9 cellular contexts compared by ENCODE assay signal in the genomic region with DNA sequence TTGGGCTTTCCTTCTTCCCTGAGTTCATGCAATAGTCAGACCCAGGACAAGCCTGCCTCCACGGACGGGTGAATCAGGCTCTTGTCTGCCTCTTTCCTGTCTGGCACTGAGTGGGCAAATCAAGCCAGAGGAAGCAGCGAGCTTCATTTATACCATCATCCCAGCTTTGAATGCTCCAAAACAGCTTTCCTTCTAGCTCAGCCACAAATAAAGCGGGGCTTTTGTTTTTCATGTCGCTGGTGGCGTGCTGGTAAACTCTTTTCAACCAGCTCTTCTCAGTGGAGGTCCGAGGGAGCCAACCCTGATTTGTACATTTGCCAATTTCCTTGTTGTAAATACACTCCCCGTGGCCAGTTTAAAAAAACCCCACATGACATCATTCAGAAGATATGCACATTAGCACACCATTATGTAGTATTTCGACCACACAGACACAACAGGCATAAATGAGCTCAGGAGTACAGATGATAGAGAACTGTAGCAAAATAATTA. TPM values are rescaled to one million over a fixed set of nuclear protein-coding genes. Genes with fewer than 3 reads are reported as not detected.
DNase-seq lines count a peak whose midpoint lies in the region; ATAC-seq and TF ChIP-seq lines count a peak whose summit lies in the region.
"Had no signal": no experiment of that assay in that cellular context is flagged by ENCODE, and none has a peak within 500 bp of the region (broad histone marks: within the 10 kb centered on the region; RNA-seq: fewer than 3 reads in every experiment).

No MANE protein-coding gene starts in this region.

- H3K4me3 ChIP-seq in epithelial cell of esophagus (ENCODE audit: low read length) (no peak overlapping the region), mucosa of stomach (ENCODE audit: low read length) (no peak overlapping the region)
- H3K4me3 ChIP-seq in CD4-positive, alpha-beta memory T cell (ENCODE audit: low read length in 2 of 2): no peak overlapping the region

- peaks cover 6% of the 10 kb centered on the region for H3K4me1 Mint-ChIP-seq in activated naive CD8-positive, alpha-beta T cell treated with anti-CD3 and anti-CD28 coated beads, Interleukin-2, amount 50 U/mL, for 24 hours
- peaks cover 0 to 7% (median 3%) of the 10 kb centered on the region in 4 donors for H3K4me1 Mint-ChIP-seq in CD4-positive, alpha-beta memory T cell
- H3K4me1 Mint-ChIP-seq: central memory CD8-positive, alpha-beta T cell had no signal

- no peaks in the 10 kb centered on the region for H3K9me3 ChIP-seq in mucosa of stomach (ENCODE audit: control insufficient read depth, low read length)
- H3K9me3 ChIP-seq in CD4-positive, alpha-beta memory T cell (ENCODE audit: control insufficient read depth in 1 of 2, low read length in 2 of 2): no peaks in the 10 kb centered on the region

- H3K4me3 Mint-ChIP-seq in activated naive CD8-positive, alpha-beta T cell treated with anti-CD3 and anti-CD28 coated beads, Interleukin-2, amount 50 U/mL, for 24 hours: no peak overlapping the region
- no peak overlapping the region for H3K4me3 Mint-ChIP-seq in CD4-positive, alpha-beta memory T cell
- H3K4me3 Mint-ChIP-seq: central memory CD8-positive, alpha-beta T cell had no signal

- H3K27ac Mint-ChIP-seq in activated naive CD8-positive, alpha-beta T cell treated with anti-CD3 and anti-CD28 coated beads, Interleukin-2, amount 50 U/mL, for 24 hours: no peak overlapping the region
- no peak overlapping the region for H3K27ac Mint-ChIP-seq in CD4-positive, alpha-beta memory T cell

- ATAC-seq in activated naive CD8-positive, alpha-beta T cell treated with anti-CD3 and anti-CD28 coated beads, Interleukin-2, amount 50 U/mL, for 24 hours: no peak
- ATAC-seq in GM21390 (IDR thresholded peaks at IDR 0.05; ENCODE audit: unreplicated experiment) (no peak), GM18511 (IDR thresholded peaks at IDR 0.05; ENCODE audit: unreplicated experiment) (no peak)

- H3K27ac ChIP-seq in CD4-positive, alpha-beta memory T cell (ENCODE audit: low read depth, low read length): no peak overlapping the region

- POLR2A ChIA-PET in CD4-positive, alpha-beta memory T cell (lab: Charles Lee; ENCODE audit: partially characterized antibody): no interaction called here

- intact Hi-C loops in CD4-positive, alpha-beta memory T cell (cut with micrococcal nuclease): no loop called here

- no peaks in the 10 kb centered on the region for H3K36me3 ChIP-seq in mucosa of stomach (ENCODE audit: control insufficient read depth, insufficient read depth, low read length)
- H3K36me3 ChIP-seq in CD4-positive, alpha-beta memory T cell (ENCODE audit: insufficient read depth, low read length): no peaks in the 10 kb centered on the region

- H3K36me3 Mint-ChIP-seq in activated naive CD8-positive, alpha-beta T cell treated with anti-CD3 and anti-CD28 coated beads, Interleukin-2, amount 50 U/mL, for 24 hours (ENCODE audit: low read depth): no peaks in the 10 kb centered on the region
- no peaks in the 10 kb centered on the region for H3K36me3 Mint-ChIP-seq in CD4-positive, alpha-beta memory T cell

- TF ChIP-seq CTCF in epithelial cell of esophagus (IDR thresholded peaks at IDR 0.05; ENCODE audit: insufficient read depth, low read depth, low read length, missing control alignments): peak; percentile 9

- CTCF ChIA-PET in CD4-positive, alpha-beta memory T cell (lab: Charles Lee; ENCODE audit: partially characterized antibody): interaction anchor here (1.5 kb wide), 1 partner anchor 9 kb away, joined by 3 read pairs; no protein-coding TSS in a partner anchor

- DNase-seq in DMS153 (lab: John Stamatoyannopoulos, UW) (peak; percentile 95), NCI-H748 treated with DMSO at 0.1 percent for 48 hours (lab: John Stamatoyannopoulos, UW) (peak; percentile 26), epithelial cell of esophagus (ENCODE audit: low read depth) (peak; percentile 95)
- no peak for DNase-seq in activated naive CD8-positive, alpha-beta T cell treated with anti-CD3 and anti-CD28 coated beads, Interleukin-2, amount 50 U/mL, for 24 hours
- DNase-seq in CD4-positive, alpha-beta memory T cell: no peak

- peaks cover 14% of the 10 kb centered on the region for H3K27me3 Mint-ChIP-seq in activated naive CD8-positive, alpha-beta T cell treated with anti-CD3 and anti-CD28 coated beads, Interleukin-2, amount 50 U/mL, for 24 hours
- peaks cover 5 to 24% of the 10 kb centered on the region in 2 donors for H3K27me3 Mint-ChIP-seq in CD4-positive, alpha-beta memory T cell

- H3K4me1 ChIP-seq in mucosa of stomach (ENCODE audit: control insufficient read depth, insufficient read depth, low read length): peaks cover 80% of the 10 kb centered on the region
- no peaks in the 10 kb centered on the region for H3K4me1 ChIP-seq in CD4-positive, alpha-beta memory T cell (ENCODE audit: insufficient read depth, low read length)

- peak overlapping the region; percentile 66 for H3K9ac ChIP-seq in mucosa of stomach (ENCODE audit: low read length)

- H3K9me3 Mint-ChIP-seq in activated naive CD8-positive, alpha-beta T cell treated with anti-CD3 and anti-CD28 coated beads, Interleukin-2, amount 50 U/mL, for 24 hours: no peaks in the 10 kb centered on the region
- peaks cover 0 to 4% (median 2%) of the 10 kb centered on the region in 8 donors for H3K9me3 Mint-ChIP-seq in CD4-positive, alpha-beta memory T cell
- H3K9me3 Mint-ChIP-seq: central memory CD8-positive, alpha-beta T cell had no signal

- no peaks in the 10 kb centered on the region for H3K27me3 ChIP-seq in mucosa of stomach (ENCODE audit: control insufficient read depth, insufficient read depth, low read length)
- H3K27me3 ChIP-seq in CD4-positive, alpha-beta memory T cell (ENCODE audit: insufficient read depth, low read length): no peaks in the 10 kb centered on the region

RNA-seq across cellular contexts. Expression of gene C11orf91, which starts 8.6 kb away (rescaled TPM):
- under 1 TPM in 1 of 2 experiments, not detected in 1; 0.49 TPM for total RNA-seq in CD4-positive, alpha-beta memory T cell
- not detected for polyA plus RNA-seq in CD4-positive, alpha-beta memory T cell

RNA-seq across cellular contexts. Expression of gene CD59, which starts 44.2 kb away (rescaled TPM):
- 100 to 1,000 TPM in 1 of 2 experiments, 10 to 100 TPM in 1; 95.8 to 100 TPM for total RNA-seq in CD4-positive, alpha-beta memory T cell
- 10 to 100 TPM; 68.3 to 76.1 TPM for polyA plus RNA-seq in CD4-positive, alpha-beta memory T cell

Comparison
In these comparisons a context has a peak if more than half of its experiments do, and no peak if none do; other contexts are left out.
1. DNase-seq: peak in DMS153 (single experiment), NCI-H748 treated with DMSO at 0.1 percent for 48 hours (single experiment) and epithelial cell of esophagus (single experiment); none in activated naive CD8-positive, alpha-beta T cell treated with anti-CD3 and anti-CD28 coated beads, Interleukin-2, amount 50 U/mL, for 24 hours (single experiment) and CD4-positive, alpha-beta memory T cell (0 of 5).